10 cellular contexts compared by ENCODE assay signal in genomic region chr6:139370707-139371345, GRCh38. TPM values are rescaled to one million over a fixed set of nuclear protein-coding genes. Genes with fewer than 3 reads are reported as not detected.
DNase-seq lines count a peak whose midpoint lies in the region; ATAC-seq, FAIRE-seq and TF ChIP-seq lines count a peak whose summit lies in the region.
"Had no signal": no experiment of that assay in that cellular context is flagged by ENCODE, and none has a peak within 500 bp of the region (broad histone marks: within the 10 kb centered on the region; RNA-seq: fewer than 3 reads in every experiment).

No MANE protein-coding gene starts in this region.

- WGBS in pancreas, 2 donors = 36% methylated on average over 3 of the region's 3 CpGs

- FAIRE-seq in pancreas (lab: Jason Lieb, UNC) = no peak
- FAIRE-seq: GM12878 had no signal

- H2AFZ ChIP-seq in OCI-LY7 (ENCODE audit: low read length) = no peak overlapping the region

- no peak for TF ChIP-seq CTCF in CD8-positive, alpha-beta T cell (IDR thresholded peaks at IDR 0.05)
- TF ChIP-seq CTCF in OCI-LY7 (conservative IDR thresholded peaks at IDR 0.05; ENCODE audit: low read length) (0 out of 2 replicates have a peak, but pooled peaks have one; percentile 6), epithelial cell of proximal tubule (conservative IDR thresholded peaks at IDR 0.05; ENCODE audit: low read depth, low read length) (no peak), pancreas (IDR thresholded peaks at IDR 0.05) (no peak)

- intact Hi-C loops in CD8-positive, alpha-beta T cell (cut with DNase I, micrococcal nuclease) = loop anchor here (5.0 to 10.0 kb wide), 8 partner anchors 161 to 1266 kb away; partner anchors contain the start of genes HEBP2 (in 1 of the 2) and PERP (in 1 of the 2)
- intact Hi-C loops in OCI-LY7 (cut with micrococcal nuclease; ENCODE audit: unreplicated experiment) (loop anchor here (1.0 to 5.0 kb wide), 2 partner anchors 141 to 599 kb away; partner anchors contain the start of gene CCDC28A), pancreas (cut with DNase I) (loop anchor here in 2 of 3 donors (5.0 to 10.0 kb wide), 5 partner anchors 214 to 1544 kb away; no protein-coding TSS in a partner anchor)

- peaks cover 49% of the 10 kb centered on the region for H3K4me1 Mint-ChIP-seq in CD8-positive, alpha-beta T cell (ENCODE audit: low read depth)

- H3K27me3 Mint-ChIP-seq in CD8-positive, alpha-beta T cell (ENCODE audit: low read depth) = no peaks in the 10 kb centered on the region

- no peaks in the 10 kb centered on the region for H3K9me2 ChIP-seq in OCI-LY7 (ENCODE audit: insufficient read depth, low read length)

- H3K36me3 Mint-ChIP-seq in CD8-positive, alpha-beta T cell = peaks cover 42% of the 10 kb centered on the region

- no peaks in the 10 kb centered on the region for H3K9me3 ChIP-seq in CD8-positive, alpha-beta T cell (ENCODE audit: low read length)
- H3K9me3 ChIP-seq in OCI-LY7 (ENCODE audit: low read length) = no peaks in the 10 kb centered on the region
- H3K9me3 ChIP-seq in pancreas = no peaks in the 10 kb centered on the region
- H3K9me3 ChIP-seq in SJCRH30 (replicated peaks) = no peaks in the 10 kb centered on the region

- no peak for DNase-seq in CD8-positive, alpha-beta T cell
- DNase-seq in OCI-LY7 (ENCODE audit: low spot score) = no peak
- DNase-seq in epithelial cell of proximal tubule (ENCODE audit: low read depth) = peak; percentile 44
- DNase-seq in pancreas = no peak
- no peak for DNase-seq in NCI-H128 (lab: John Stamatoyannopoulos, UW; ENCODE audit: unreplicated experiment)
- DNase-seq in SJCRH30 = no peak
- DNase-seq: amygdala had no signal

- no peaks in the 10 kb centered on the region for H3K36me3 ChIP-seq in CD8-positive, alpha-beta T cell (ENCODE audit: insufficient read depth, low read length)
- H3K36me3 ChIP-seq in OCI-LY7 (ENCODE audit: insufficient read depth, low read length) (peaks cover 29% of the 10 kb centered on the region), pancreas (no peaks in the 10 kb centered on the region), SJCRH30 (peaks cover 20% of the 10 kb centered on the region)

- peak overlapping the region; percentile 98 for H3K27ac Mint-ChIP-seq in CD8-positive, alpha-beta T cell

- H3K4me3 Mint-ChIP-seq in CD8-positive, alpha-beta T cell = peak overlapping the region; percentile 98

- H3K4me2 ChIP-seq in OCI-LY7 (ENCODE audit: low read length) = no peak overlapping the region; the same call in 1 of the 2 replicates

- no peak for ATAC-seq in CD8-positive, alpha-beta T cell
- ATAC-seq in pancreas = no peak
- ATAC-seq in HG03045 (IDR thresholded peaks at IDR 0.05; ENCODE audit: unreplicated experiment) = no peak
- ATAC-seq in GM18858 (IDR thresholded peaks at IDR 0.05; ENCODE audit: unreplicated experiment) = no peak
- ATAC-seq: GM12878 had no signal

- peak overlapping the region; percentile 0 for H3K27ac ChIP-seq in CD8-positive, alpha-beta T cell (ENCODE audit: low read depth, low read length)
- H3K27ac ChIP-seq in OCI-LY7 (ENCODE audit: low read depth, low read length, poor library complexity, severe bottlenecking) (no peak overlapping the region), pancreas (peak overlapping the region in 2 of 4 donors; percentile 97 to 99), SJCRH30 (no peak overlapping the region)

- CTCF ChIA-PET in CD8-positive, alpha-beta T cell (lab: Charles Lee) = interaction anchor here (0.6 to 3.0 kb wide), 17 partner anchors 8 to 1164 kb away, joined by 3 to 62 read pairs (median 4); partner anchors contain the start of gene REPS1
- CTCF ChIA-PET in OCI-LY7 (lab: Charles Lee; ENCODE audit: unreplicated experiment) = interaction anchor here (1.8 kb wide), 1 partner anchor 149 kb away, joined by 7 read pairs; no protein-coding TSS in a partner anchor

- peaks cover 16% of the 10 kb centered on the region for H4K20me1 ChIP-seq in OCI-LY7 (ENCODE audit: insufficient read depth, low read length)

- no peak overlapping the region for H3K4me3 ChIP-seq in CD8-positive, alpha-beta T cell (ENCODE audit: low read depth, low read length)
- H3K4me3 ChIP-seq in OCI-LY7 (ENCODE audit: low read depth, low read length, poor library complexity, severe bottlenecking) (no peak overlapping the region), epithelial cell of proximal tubule (ENCODE audit: low read depth, low read length) (peak overlapping the region; percentile 88), pancreas (peak overlapping the region in 3 of 4 donors; percentile 1 to 91 (median 84)), SJCRH30 (no peak overlapping the region)
- H3K4me3 ChIP-seq: GM12878 had no signal

- H3K9me3 Mint-ChIP-seq in CD8-positive, alpha-beta T cell = no peaks in the 10 kb centered on the region

- H3K4me1 ChIP-seq in CD8-positive, alpha-beta T cell (ENCODE audit: insufficient read depth, low read length) = peaks cover 31% of the 10 kb centered on the region
- H3K4me1 ChIP-seq in OCI-LY7 (ENCODE audit: insufficient read depth, low read length, poor library complexity, severe bottlenecking) (peaks cover 20% of the 10 kb centered on the region), pancreas (peaks cover 4 to 21% (median 18%) of the 10 kb centered on the region in 3 donors), SJCRH30 (peaks cover 32% of the 10 kb centered on the region)

- POLR2A ChIA-PET in CD8-positive, alpha-beta T cell (lab: Charles Lee) = interaction anchor here (0.6 to 2.3 kb wide), 3 partner anchors 116 to 245 kb away, joined by 3 to 12 read pairs (median 4); no protein-coding TSS in a partner anchor
- POLR2A ChIA-PET in OCI-LY7 (lab: Charles Lee) = interaction anchor here (0.7 to 4.4 kb wide), 3 partner anchors 34 to 316 kb away, joined by 3 to 25 read pairs (median 6); no protein-coding TSS in a partner anchor

- peaks cover 26% of the 10 kb centered on the region for H3K79me2 ChIP-seq in OCI-LY7 (ENCODE audit: insufficient read depth, low read depth, low read length)

- BruUV-seq in OCI-LY7 (replicated peaks; lab: Mats Ljungman, UMichigan) = no TSS peak

- no peaks in the 10 kb centered on the region for H3K27me3 ChIP-seq in CD8-positive, alpha-beta T cell (ENCODE audit: insufficient read depth, low read length)
- H3K27me3 ChIP-seq in pancreas (no peaks in the 10 kb centered on the region), SJCRH30 (no peaks in the 10 kb centered on the region)

RNA-seq across cellular contexts. Expression of gene CITED2, which starts 3.6 kb away (rescaled TPM):
- total RNA-seq in CD8-positive, alpha-beta T cell = 100 to 1,000 TPM; 138 to 141 TPM
- total RNA-seq in OCI-LY7 (2014; rRNA removed; shearing (Covaris generic)) = 31.2 and 40.1 TPM in 2 replicates
- total RNA-seq in OCI-LY7 (2022) (27.1 and 35.0 TPM in 2 replicates), epithelial cell of proximal tubule (56.1 and 112 TPM in 2 replicates), pancreas (10 to 100 TPM; 31.5 to 75.1 (median 48.5) TPM)
- polyA plus RNA-seq in pancreas = 10 to 100 TPM in 1 of 2 donors, 1 to 10 TPM in 1; 8.0 to 19.4 TPM
- 23.6 and 24.6 TPM in 2 replicates for total RNA-seq in SJCRH30 (2014; rRNA removed; shearing (Covaris generic))

Comparison
In these comparisons a context has a peak if more than half of its experiments do, and no peak if none do; other contexts are left out.
1. H3K4me3 ChIP-seq: peak in epithelial cell of proximal tubule (single experiment) and pancreas (3 of 4); none in CD8-positive, alpha-beta T cell (single experiment), OCI-LY7 (single experiment) and SJCRH30 (single experiment).